1 cellular context compared by ENCODE assay signal in the genomic region with DNA sequence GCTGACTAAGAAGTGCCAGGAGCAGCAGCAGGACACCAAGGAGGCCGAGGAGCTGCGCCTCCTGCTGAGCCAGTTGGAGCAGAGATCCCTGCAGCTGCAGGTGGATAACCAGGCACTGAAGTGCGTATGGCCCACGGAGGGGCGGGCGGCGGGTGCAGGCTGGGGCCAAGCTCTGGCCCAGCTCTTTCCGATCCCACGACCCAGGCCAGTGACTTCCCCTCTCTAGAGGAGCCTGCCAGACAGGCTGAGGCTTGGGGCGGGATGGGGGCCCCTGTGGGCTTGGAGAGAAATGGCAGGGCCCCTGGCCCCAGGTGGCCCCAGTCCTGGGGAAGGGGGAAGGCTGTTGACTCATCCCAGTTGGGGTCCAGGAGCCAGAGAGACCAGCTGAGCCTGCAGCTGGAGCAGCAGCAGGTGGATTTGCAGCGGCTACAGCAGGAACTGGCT.
TF ChIP-seq lines count a peak whose summit lies in the region.

No MANE protein-coding gene starts in this region.

TF ChIP-seq in HepG2, 621 proteins besides CTCF, POLR2A, EP300 and RAD21:
- TF ChIP-seq ZSCAN9 (CRISPR knock-in tag; IDR thresholded peaks at IDR 0.05; ENCODE audit: borderline replicate concordance) (no peak), HOXD1 (CRISPR knock-in tag; IDR thresholded peaks at IDR 0.05) (no peak), MXD4 (CRISPR knock-in tag; IDR thresholded peaks at IDR 0.05) (no peak), SNAI1 (CRISPR knock-in tag; IDR thresholded peaks at IDR 0.05; ENCODE audit: borderline replicate concordance) (no peak), ZFP36L2 (CRISPR knock-in tag; IDR thresholded peaks at IDR 0.05) (no peak)
- TF ChIP-seq, protein P1, sequence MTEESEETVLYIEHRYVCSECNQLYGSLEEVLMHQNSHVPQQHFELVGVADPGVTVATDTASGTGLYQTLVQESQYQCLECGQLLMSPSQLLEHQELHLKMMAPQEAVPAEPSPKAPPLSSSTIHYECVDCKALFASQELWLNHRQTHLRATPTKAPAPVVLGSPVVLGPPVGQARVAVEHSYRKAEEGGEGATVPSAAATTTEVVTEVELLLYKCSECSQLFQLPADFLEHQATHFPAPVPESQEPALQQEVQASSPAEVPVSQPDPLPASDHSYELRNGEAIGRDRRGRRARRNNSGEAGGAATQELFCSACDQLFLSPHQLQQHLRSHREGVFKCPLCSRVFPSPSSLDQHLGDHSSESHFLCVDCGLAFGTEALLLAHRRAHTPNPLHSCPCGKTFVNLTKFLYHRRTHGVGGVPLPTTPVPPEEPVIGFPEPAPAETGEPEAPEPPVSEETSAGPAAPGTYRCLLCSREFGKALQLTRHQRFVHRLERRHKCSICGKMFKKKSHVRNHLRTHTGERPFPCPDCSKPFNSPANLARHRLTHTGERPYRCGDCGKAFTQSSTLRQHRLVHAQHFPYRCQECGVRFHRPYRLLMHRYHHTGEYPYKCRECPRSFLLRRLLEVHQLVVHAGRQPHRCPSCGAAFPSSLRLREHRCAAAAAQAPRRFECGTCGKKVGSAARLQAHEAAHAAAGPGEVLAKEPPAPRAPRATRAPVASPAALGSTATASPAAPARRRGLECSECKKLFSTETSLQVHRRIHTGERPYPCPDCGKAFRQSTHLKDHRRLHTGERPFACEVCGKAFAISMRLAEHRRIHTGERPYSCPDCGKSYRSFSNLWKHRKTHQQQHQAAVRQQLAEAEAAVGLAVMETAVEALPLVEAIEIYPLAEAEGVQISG (CRISPR knock-in tag; IDR thresholded peaks at IDR 0.05) = 0 out of 2 replicates have a peak, but pooled peaks have one; percentile 22
- TF ChIP-seq, protein P2, sequence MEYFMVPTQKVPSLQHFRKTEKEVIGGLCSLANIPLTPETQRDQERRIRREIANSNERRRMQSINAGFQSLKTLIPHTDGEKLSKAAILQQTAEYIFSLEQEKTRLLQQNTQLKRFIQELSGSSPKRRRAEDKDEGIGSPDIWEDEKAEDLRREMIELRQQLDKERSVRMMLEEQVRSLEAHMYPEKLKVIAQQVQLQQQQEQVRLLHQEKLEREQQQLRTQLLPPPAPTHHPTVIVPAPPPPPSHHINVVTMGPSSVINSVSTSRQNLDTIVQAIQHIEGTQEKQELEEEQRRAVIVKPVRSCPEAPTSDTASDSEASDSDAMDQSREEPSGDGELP (IDR thresholded peaks at IDR 0.05; ENCODE audit: borderline replicate concordance, low read depth) = no peak
TF ChIP-seq in HepG2: peak in this region for 1.
